In the genomic region with DNA sequence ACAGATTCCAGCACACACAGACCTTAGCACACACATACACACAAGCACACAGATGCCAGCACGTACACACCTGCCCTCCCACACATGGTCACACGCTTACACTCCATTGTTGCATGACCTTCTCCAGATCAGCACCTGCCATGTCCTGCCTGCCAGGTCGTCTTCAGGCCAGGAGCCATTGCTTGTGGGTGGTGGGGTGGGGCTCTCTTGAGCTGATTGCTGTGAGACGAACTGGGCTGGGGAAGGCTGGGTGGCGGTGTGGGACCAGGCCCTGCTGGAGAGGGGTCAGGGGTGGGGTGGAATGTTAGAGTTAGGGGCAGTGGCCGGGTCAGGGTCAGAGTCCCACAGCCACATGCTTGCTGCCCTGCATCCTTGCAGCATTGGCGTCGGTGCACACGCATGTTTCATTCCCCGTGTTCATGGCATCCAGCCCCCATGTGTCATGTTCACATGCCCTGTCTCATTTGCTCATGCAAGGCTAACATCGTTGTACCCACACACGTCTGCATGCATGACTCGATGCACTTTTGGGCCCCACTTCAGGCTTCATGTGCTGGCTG, we compare ENCODE assay signal across 1 cellular context.
TF ChIP-seq lines count a peak whose summit lies in the region.

No MANE protein-coding gene starts in this region.

TF ChIP-seq in HepG2, 621 proteins besides CTCF, POLR2A, EP300 and RAD21:
- TF ChIP-seq SP1 (IDR thresholded peaks at IDR 0.05) = no peak
- no peak for TF ChIP-seq SP1 (CRISPR knock-in tag; IDR thresholded peaks at IDR 0.05)
- TF ChIP-seq FOSL2 (CRISPR knock-in tag; IDR thresholded peaks at IDR 0.05) = no peak
- TF ChIP-seq, protein P1, sequence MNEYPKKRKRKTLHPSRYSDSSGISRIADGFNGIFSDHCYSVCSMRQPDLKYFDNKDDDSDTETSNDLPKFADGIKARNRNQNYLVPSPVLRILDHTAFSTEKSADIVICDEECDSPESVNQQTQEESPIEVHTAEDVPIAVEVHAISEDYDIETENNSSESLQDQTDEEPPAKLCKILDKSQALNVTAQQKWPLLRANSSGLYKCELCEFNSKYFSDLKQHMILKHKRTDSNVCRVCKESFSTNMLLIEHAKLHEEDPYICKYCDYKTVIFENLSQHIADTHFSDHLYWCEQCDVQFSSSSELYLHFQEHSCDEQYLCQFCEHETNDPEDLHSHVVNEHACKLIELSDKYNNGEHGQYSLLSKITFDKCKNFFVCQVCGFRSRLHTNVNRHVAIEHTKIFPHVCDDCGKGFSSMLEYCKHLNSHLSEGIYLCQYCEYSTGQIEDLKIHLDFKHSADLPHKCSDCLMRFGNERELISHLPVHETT (CRISPR knock-in tag; conservative IDR thresholded peaks at IDR 0.05) = no peak
- no peak for TF ChIP-seq POGZ (CRISPR knock-in tag; IDR thresholded peaks at IDR 0.05)
- TF ChIP-seq RXRB (CRISPR knock-in tag; IDR thresholded peaks at IDR 0.05; ENCODE audit: borderline replicate concordance) = no peak
- TF ChIP-seq, protein P2, sequence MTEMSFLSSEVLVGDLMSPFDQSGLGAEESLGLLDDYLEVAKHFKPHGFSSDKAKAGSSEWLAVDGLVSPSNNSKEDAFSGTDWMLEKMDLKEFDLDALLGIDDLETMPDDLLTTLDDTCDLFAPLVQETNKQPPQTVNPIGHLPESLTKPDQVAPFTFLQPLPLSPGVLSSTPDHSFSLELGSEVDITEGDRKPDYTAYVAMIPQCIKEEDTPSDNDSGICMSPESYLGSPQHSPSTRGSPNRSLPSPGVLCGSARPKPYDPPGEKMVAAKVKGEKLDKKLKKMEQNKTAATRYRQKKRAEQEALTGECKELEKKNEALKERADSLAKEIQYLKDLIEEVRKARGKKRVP (CRISPR knock-in tag; IDR thresholded peaks at IDR 0.05) = no peak
- TF ChIP-seq, protein P3, sequence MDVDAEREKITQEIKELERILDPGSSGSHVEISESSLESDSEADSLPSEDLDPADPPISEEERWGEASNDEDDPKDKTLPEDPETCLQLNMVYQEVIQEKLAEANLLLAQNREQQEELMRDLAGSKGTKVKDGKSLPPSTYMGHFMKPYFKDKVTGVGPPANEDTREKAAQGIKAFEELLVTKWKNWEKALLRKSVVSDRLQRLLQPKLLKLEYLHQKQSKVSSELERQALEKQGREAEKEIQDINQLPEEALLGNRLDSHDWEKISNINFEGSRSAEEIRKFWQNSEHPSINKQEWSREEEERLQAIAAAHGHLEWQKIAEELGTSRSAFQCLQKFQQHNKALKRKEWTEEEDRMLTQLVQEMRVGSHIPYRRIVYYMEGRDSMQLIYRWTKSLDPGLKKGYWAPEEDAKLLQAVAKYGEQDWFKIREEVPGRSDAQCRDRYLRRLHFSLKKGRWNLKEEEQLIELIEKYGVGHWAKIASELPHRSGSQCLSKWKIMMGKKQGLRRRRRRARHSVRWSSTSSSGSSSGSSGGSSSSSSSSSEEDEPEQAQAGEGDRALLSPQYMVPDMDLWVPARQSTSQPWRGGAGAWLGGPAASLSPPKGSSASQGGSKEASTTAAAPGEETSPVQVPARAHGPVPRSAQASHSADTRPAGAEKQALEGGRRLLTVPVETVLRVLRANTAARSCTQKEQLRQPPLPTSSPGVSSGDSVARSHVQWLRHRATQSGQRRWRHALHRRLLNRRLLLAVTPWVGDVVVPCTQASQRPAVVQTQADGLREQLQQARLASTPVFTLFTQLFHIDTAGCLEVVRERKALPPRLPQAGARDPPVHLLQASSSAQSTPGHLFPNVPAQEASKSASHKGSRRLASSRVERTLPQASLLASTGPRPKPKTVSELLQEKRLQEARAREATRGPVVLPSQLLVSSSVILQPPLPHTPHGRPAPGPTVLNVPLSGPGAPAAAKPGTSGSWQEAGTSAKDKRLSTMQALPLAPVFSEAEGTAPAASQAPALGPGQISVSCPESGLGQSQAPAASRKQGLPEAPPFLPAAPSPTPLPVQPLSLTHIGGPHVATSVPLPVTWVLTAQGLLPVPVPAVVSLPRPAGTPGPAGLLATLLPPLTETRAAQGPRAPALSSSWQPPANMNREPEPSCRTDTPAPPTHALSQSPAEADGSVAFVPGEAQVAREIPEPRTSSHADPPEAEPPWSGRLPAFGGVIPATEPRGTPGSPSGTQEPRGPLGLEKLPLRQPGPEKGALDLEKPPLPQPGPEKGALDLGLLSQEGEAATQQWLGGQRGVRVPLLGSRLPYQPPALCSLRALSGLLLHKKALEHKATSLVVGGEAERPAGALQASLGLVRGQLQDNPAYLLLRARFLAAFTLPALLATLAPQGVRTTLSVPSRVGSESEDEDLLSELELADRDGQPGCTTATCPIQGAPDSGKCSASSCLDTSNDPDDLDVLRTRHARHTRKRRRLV (CRISPR knock-in tag; IDR thresholded peaks at IDR 0.05) = no peak
- TF ChIP-seq ZFX (CRISPR knock-in tag; IDR thresholded peaks at IDR 0.05; ENCODE audit: low read depth) = no peak
- no peak for TF ChIP-seq ZSCAN29 (CRISPR knock-in tag; conservative IDR thresholded peaks at IDR 0.05)
- TF ChIP-seq MAZ (IDR thresholded peaks at IDR 0.05; ENCODE audit: borderline replicate concordance, low read depth, low read length) = no peak
- no peak for TF ChIP-seq MAZ (CRISPR knock-in tag; IDR thresholded peaks at IDR 0.05; ENCODE audit: low read depth)
- TF ChIP-seq, protein P4, sequence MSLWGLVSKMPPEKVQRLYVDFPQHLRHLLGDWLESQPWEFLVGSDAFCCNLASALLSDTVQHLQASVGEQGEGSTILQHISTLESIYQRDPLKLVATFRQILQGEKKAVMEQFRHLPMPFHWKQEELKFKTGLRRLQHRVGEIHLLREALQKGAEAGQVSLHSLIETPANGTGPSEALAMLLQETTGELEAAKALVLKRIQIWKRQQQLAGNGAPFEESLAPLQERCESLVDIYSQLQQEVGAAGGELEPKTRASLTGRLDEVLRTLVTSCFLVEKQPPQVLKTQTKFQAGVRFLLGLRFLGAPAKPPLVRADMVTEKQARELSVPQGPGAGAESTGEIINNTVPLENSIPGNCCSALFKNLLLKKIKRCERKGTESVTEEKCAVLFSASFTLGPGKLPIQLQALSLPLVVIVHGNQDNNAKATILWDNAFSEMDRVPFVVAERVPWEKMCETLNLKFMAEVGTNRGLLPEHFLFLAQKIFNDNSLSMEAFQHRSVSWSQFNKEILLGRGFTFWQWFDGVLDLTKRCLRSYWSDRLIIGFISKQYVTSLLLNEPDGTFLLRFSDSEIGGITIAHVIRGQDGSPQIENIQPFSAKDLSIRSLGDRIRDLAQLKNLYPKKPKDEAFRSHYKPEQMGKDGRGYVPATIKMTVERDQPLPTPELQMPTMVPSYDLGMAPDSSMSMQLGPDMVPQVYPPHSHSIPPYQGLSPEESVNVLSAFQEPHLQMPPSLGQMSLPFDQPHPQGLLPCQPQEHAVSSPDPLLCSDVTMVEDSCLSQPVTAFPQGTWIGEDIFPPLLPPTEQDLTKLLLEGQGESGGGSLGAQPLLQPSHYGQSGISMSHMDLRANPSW (CRISPR knock-in tag; IDR thresholded peaks at IDR 0.05; ENCODE audit: borderline replicate concordance) = no peak
- no peak for TF ChIP-seq SMYD3 (CRISPR knock-in tag; IDR thresholded peaks at IDR 0.05)
- no peak for TF ChIP-seq KAT2B (IDR thresholded peaks at IDR 0.05; ENCODE audit: borderline replicate concordance, low read depth, low read length)
- no peak for TF ChIP-seq TGIF2 (CRISPR knock-in tag; IDR thresholded peaks at IDR 0.05)
- no peak for TF ChIP-seq ZFP82 (CRISPR knock-in tag; IDR thresholded peaks at IDR 0.05; ENCODE audit: borderline replicate concordance)
- no peak for TF ChIP-seq ZNF563 (CRISPR knock-in tag; IDR thresholded peaks at IDR 0.05)
- no peak for TF ChIP-seq DNMT3B (CRISPR knock-in tag; conservative IDR thresholded peaks at IDR 0.05)
- TF ChIP-seq CEBPB (IDR thresholded peaks at IDR 0.05; ENCODE audit: borderline replicate concordance, low read depth, low read length) = no peak
- TF ChIP-seq RELA (CRISPR knock-in tag; IDR thresholded peaks at IDR 0.05) = no peak
- TF ChIP-seq, protein P5, sequence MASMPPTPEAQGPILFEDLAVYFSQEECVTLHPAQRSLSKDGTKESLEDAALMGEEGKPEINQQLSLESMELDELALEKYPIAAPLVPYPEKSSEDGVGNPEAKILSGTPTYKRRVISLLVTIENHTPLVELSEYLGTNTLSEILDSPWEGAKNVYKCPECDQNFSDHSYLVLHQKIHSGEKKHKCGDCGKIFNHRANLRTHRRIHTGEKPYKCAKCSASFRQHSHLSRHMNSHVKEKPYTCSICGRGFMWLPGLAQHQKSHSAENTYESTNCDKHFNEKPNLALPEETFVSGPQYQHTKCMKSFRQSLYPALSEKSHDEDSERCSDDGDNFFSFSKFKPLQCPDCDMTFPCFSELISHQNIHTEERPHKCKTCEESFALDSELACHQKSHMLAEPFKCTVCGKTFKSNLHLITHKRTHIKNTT (CRISPR knock-in tag; IDR thresholded peaks at IDR 0.05) = no peak
